Comparison of ENCODE assay signal across 28 cellular contexts in genomic region chr17:7530294-7530900, GRCh38.
"Had no signal": no experiment of that assay in that cellular context is flagged by ENCODE, and none has a peak within 500 bp of the region (broad histone marks: within the 10 kb centered on the region; RNA-seq: fewer than 3 reads in every experiment).

No MANE protein-coding gene starts in this region.

- DNase-seq: activated B cell treated with CpG ODN at 0.5 μM for 24 hours; activated CD4-positive, alpha-beta memory T cell treated with anti-CD3 and anti-CD28 coated beads for 36 hours; activated CD4-positive, alpha-beta T cell treated with anti-CD3 and anti-CD28 coated beads for 1 hour; activated CD4-positive, alpha-beta T cell treated with anti-CD3 and anti-CD28 coated beads, Interleukin-2, amount 10 ng/mL, durations not matched to agents 7 days and 5 days; activated CD8-positive, alpha-beta memory T cell treated with anti-CD3 and anti-CD28 coated beads for 24 hours; activated effector memory CD4-positive, alpha-beta T cell treated with anti-CD3 and anti-CD28 coated beads, Interleukin-2, amount 50 U/mL, for 16 hours; activated naive CD4-positive, alpha-beta T cell treated with Interleukin-2 at 50 U/mL for 16 hours; activated naive CD8-positive, alpha-beta T cell treated with anti-CD3 and anti-CD28 coated beads, Interleukin-2, amount 50 U/mL, for 24 hours; activated T-cell treated with anti-CD3 and anti-CD28 coated beads, Interleukin-2, amount 50 U/mL, for 4 hours; amniotic stem cell; body of pancreas; central memory CD4-positive, alpha-beta T cell; MV-4-11; NCI-H1092 treated with DMSO at 0.1 percent for 48 hours; NCI-H1436; NCI-H1694 treated with DMSO at 0.1 percent for 48 hours; NCI-H2029 treated with DMSO at 0.1 percent for 48 hours; NCI-H345; NCI-H510A; NCI-H526 treated with DMSO at 0.1 percent for 48 hours; NK-92 treated with Interleukin-12 subunit alpha and Interleukin-12 subunit beta, amount 100 ng/mL, for 24 hours; Peyer's patch; SHP77 treated with DMSO at 0.1 percent for 48 hours; T-helper 17 cell; T-helper 9 cell had no signal

- H3K27ac Mint-ChIP-seq: activated B cell treated with CpG ODN at 0.5 μM for 24 hours; activated CD4-positive, alpha-beta memory T cell treated with anti-CD3 and anti-CD28 coated beads for 36 hours; activated CD4-positive, alpha-beta T cell treated with anti-CD3 and anti-CD28 coated beads, Interleukin-2, amount 10 ng/mL, durations not matched to agents 7 days and 5 days; activated naive CD4-positive, alpha-beta T cell treated with anti-CD3 and anti-CD28 coated beads, Interleukin-2, amount 50 U/mL, for 72 hours; activated naive CD8-positive, alpha-beta T cell treated with anti-CD3 and anti-CD28 coated beads, Interleukin-2, amount 50 U/mL, for 24 hours; T-helper 17 cell had no signal

- ATAC-seq: activated naive CD4-positive, alpha-beta T cell treated with anti-CD3 and anti-CD28 coated beads, Interleukin-2, amount 50 U/mL, for 72 hours; activated naive CD8-positive, alpha-beta T cell treated with anti-CD3 and anti-CD28 coated beads, Interleukin-2, amount 50 U/mL, for 24 hours; activated T-cell treated with anti-CD3 and anti-CD28 coated beads, Interleukin-2, amount 50 U/mL, for 4 hours; body of pancreas; T-helper 17 cell had no signal

- H3K9me3 Mint-ChIP-seq: activated naive CD8-positive, alpha-beta T cell treated with anti-CD3 and anti-CD28 coated beads, Interleukin-2, amount 50 U/mL, for 24 hours; activated T-cell treated with anti-CD3 and anti-CD28 coated beads, Interleukin-2, amount 50 U/mL, for 4 hours had no signal

- FAIRE-seq: bronchial epithelial cell had no signal

- H3K27me3 Mint-ChIP-seq: activated B cell treated with CpG ODN at 0.5 μM for 24 hours; activated CD4-positive, alpha-beta memory T cell treated with anti-CD3 and anti-CD28 coated beads for 36 hours; activated CD4-positive, alpha-beta T cell treated with anti-CD3 and anti-CD28 coated beads, Interleukin-2, amount 10 ng/mL, durations not matched to agents 7 days and 5 days; activated naive CD8-positive, alpha-beta T cell treated with anti-CD3 and anti-CD28 coated beads, Interleukin-2, amount 50 U/mL, for 24 hours; T-helper 17 cell had no signal

- H3K4me3 ChIP-seq: ascending aorta, body of pancreas, Peyer's patch had no signal

- H3K27ac ChIP-seq: ascending aorta, body of pancreas, Peyer's patch had no signal

- H3K4me3 Mint-ChIP-seq: activated B cell treated with CpG ODN at 0.5 μM for 24 hours; activated CD4-positive, alpha-beta memory T cell treated with anti-CD3 and anti-CD28 coated beads for 36 hours; activated CD4-positive, alpha-beta T cell treated with anti-CD3 and anti-CD28 coated beads, Interleukin-2, amount 10 ng/mL, durations not matched to agents 7 days and 5 days; activated naive CD8-positive, alpha-beta T cell treated with anti-CD3 and anti-CD28 coated beads, Interleukin-2, amount 50 U/mL, for 24 hours; activated T-cell treated with anti-CD3 and anti-CD28 coated beads, Interleukin-2, amount 50 U/mL, for 4 hours; T-helper 17 cell had no signal

- H3K4me1 Mint-ChIP-seq: activated B cell treated with CpG ODN at 0.5 μM for 24 hours; activated CD4-positive, alpha-beta T cell treated with anti-CD3 and anti-CD28 coated beads, Interleukin-2, amount 10 ng/mL, durations not matched to agents 7 days and 5 days; activated naive CD8-positive, alpha-beta T cell treated with anti-CD3 and anti-CD28 coated beads, Interleukin-2, amount 50 U/mL, for 24 hours; T-helper 17 cell had no signal

- H3K27me3 ChIP-seq: ascending aorta, body of pancreas, Peyer's patch had no signal
